In genomic region chr18:46418657-46419260, GRCh38 we compare ENCODE assay signal across 13 cellular contexts.
DNase-seq lines count a peak whose midpoint lies in the region; ATAC-seq, FAIRE-seq and TF ChIP-seq lines count a peak whose summit lies in the region.
"Had no signal": no experiment of that assay in that cellular context is flagged by ENCODE, and none has a peak within 500 bp of the region (broad histone marks: within the 10 kb centered on the region; RNA-seq: fewer than 3 reads in every experiment).

No MANE protein-coding gene starts in this region.

- FAIRE-seq in astrocyte (lab: Jason Lieb, UNC): no peak

- H3K4me1 Mint-ChIP-seq in astrocyte (ENCODE audit: low read depth, unreplicated experiment): peaks cover 8% of the 10 kb centered on the region

- DNase-seq in DND-41 (no peak), astrocyte (ENCODE audit: low read depth) (peak; percentile 27), left ventricle myocardium inferior (peak; percentile 69), NCI-H2227 (lab: John Stamatoyannopoulos, UW; ENCODE audit: unreplicated experiment) (no peak), iPS-NIHi7 (ENCODE audit: extremely low spot score) (no peak)
- DNase-seq: activated CD4-positive, alpha-beta T cell treated with anti-CD3 and anti-CD28 coated beads, Interleukin-2, amount 10 ng/mL, durations not matched to agents 24 days and 14 days; activated T-cell treated with anti-CD3 and anti-CD28 coated beads, Interleukin-2, amount 50 U/mL, for 24 hours; NCI-H1105; stimulated activated CD4-positive, alpha-beta T cell treated with anti-CD3 and anti-CD28 coated beads, Interleukin-15, amount 100 ng/mL, for 24 hours had no signal

- no peaks in the 10 kb centered on the region for H3K36me3 ChIP-seq in DND-41 (ENCODE audit: insufficient read depth, low read length)
- no peaks in the 10 kb centered on the region for H3K36me3 ChIP-seq in astrocyte (ENCODE audit: insufficient read depth, low read length)
- no peaks in the 10 kb centered on the region for H3K36me3 ChIP-seq in left ventricle myocardium inferior
- H3K36me3 ChIP-seq in rectal smooth muscle tissue (ENCODE audit: control insufficient read depth, insufficient read depth, low read length): no peaks in the 10 kb centered on the region

- H3K4me1 ChIP-seq in DND-41 (ENCODE audit: insufficient read depth, low read length): peaks cover 16% of the 10 kb centered on the region
- no peaks in the 10 kb centered on the region for H3K4me1 ChIP-seq in astrocyte (ENCODE audit: insufficient read depth, low read length)
- H3K4me1 ChIP-seq in left ventricle myocardium inferior: peaks cover 68% of the 10 kb centered on the region
- peaks cover 12% of the 10 kb centered on the region for H3K4me1 ChIP-seq in rectal smooth muscle tissue (ENCODE audit: control insufficient read depth, insufficient read depth, low read length)

- intact Hi-C loops in left ventricle myocardium inferior (cut with micrococcal nuclease): no loop called here

- H3K79me2 ChIP-seq in DND-41 (ENCODE audit: insufficient read depth, low read length): no peaks in the 10 kb centered on the region
- no peaks in the 10 kb centered on the region for H3K79me2 ChIP-seq in astrocyte (ENCODE audit: insufficient read depth, low read length)

- H3K4me3 ChIP-seq in DND-41 (ENCODE audit: low read depth in 1 of 2, low read length in 2 of 2) (no peak overlapping the region), astrocyte (ENCODE audit: insufficient read depth, low read depth, low read length) (no peak overlapping the region), left ventricle myocardium inferior (peak overlapping the region; percentile 31), rectal smooth muscle tissue (ENCODE audit: low read length) (no peak overlapping the region)
- H3K4me3 ChIP-seq: coronary artery had no signal

- H3K9me3 ChIP-seq in DND-41 (ENCODE audit: insufficient read depth, low read length, severe bottlenecking): no peaks in the 10 kb centered on the region
- no peaks in the 10 kb centered on the region for H3K9me3 ChIP-seq in astrocyte (ENCODE audit: insufficient read depth, low read depth, low read length)
- H3K9me3 ChIP-seq in left ventricle myocardium inferior (replicated peaks): no peaks in the 10 kb centered on the region

- peaks cover 45% of the 10 kb centered on the region for H3K27me3 Mint-ChIP-seq in astrocyte (ENCODE audit: low read depth, unreplicated experiment)
- H3K27me3 Mint-ChIP-seq: activated CD4-positive, alpha-beta T cell treated with anti-CD3 and anti-CD28 coated beads, Interleukin-2, amount 10 ng/mL, durations not matched to agents 24 days and 14 days; activated T-cell treated with anti-CD3 and anti-CD28 coated beads, Interleukin-2, amount 50 U/mL, for 24 hours had no signal

- H2AFZ ChIP-seq in DND-41 (ENCODE audit: low read depth, low read length) (no peak overlapping the region), astrocyte (ENCODE audit: low read depth, low read length) (no peak overlapping the region)

- no peak overlapping the region for H3K9ac ChIP-seq in DND-41 (ENCODE audit: low read depth, low read length)
- H3K9ac ChIP-seq in astrocyte (ENCODE audit: low read length): no peak overlapping the region
- no peak overlapping the region for H3K9ac ChIP-seq in rectal smooth muscle tissue (ENCODE audit: low read length)

- no peak for TF ChIP-seq CTCF in DND-41 (IDR thresholded peaks at IDR 0.05; ENCODE audit: borderline replicate concordance, extremely low read depth, low read length, poor library complexity, severe bottlenecking)
- no peak for TF ChIP-seq CTCF in astrocyte (IDR thresholded peaks at IDR 0.05; ENCODE audit: insufficient read depth, low read depth, low read length)
- no peak for TF ChIP-seq CTCF in left ventricle myocardium inferior (IDR thresholded peaks at IDR 0.05; ENCODE audit: borderline replicate concordance)

- no peak overlapping the region for H3K27ac Mint-ChIP-seq in astrocyte (ENCODE audit: unreplicated experiment)
- H3K27ac Mint-ChIP-seq: activated CD4-positive, alpha-beta T cell treated with anti-CD3 and anti-CD28 coated beads, Interleukin-2, amount 10 ng/mL, durations not matched to agents 24 days and 14 days; activated T-cell treated with anti-CD3 and anti-CD28 coated beads, Interleukin-2, amount 50 U/mL, for 24 hours had no signal

- H3K4me3 Mint-ChIP-seq in astrocyte (ENCODE audit: unreplicated experiment): no peak overlapping the region
- H3K4me3 Mint-ChIP-seq: activated CD4-positive, alpha-beta T cell treated with anti-CD3 and anti-CD28 coated beads, Interleukin-2, amount 10 ng/mL, durations not matched to agents 24 days and 14 days; activated T-cell treated with anti-CD3 and anti-CD28 coated beads, Interleukin-2, amount 50 U/mL, for 24 hours had no signal

- no peaks in the 10 kb centered on the region for H3K9me3 Mint-ChIP-seq in astrocyte (ENCODE audit: unreplicated experiment)
- H3K9me3 Mint-ChIP-seq: activated CD4-positive, alpha-beta T cell treated with anti-CD3 and anti-CD28 coated beads, Interleukin-2, amount 10 ng/mL, durations not matched to agents 24 days and 14 days; activated T-cell treated with anti-CD3 and anti-CD28 coated beads, Interleukin-2, amount 50 U/mL, for 24 hours had no signal

- no peaks in the 10 kb centered on the region for H3K36me3 Mint-ChIP-seq in astrocyte (ENCODE audit: low read depth, unreplicated experiment)

- ATAC-seq in DND-41 (ENCODE audit: insufficient read depth, low read depth): no peak; the same call in 2 of the 3 replicates
- ATAC-seq in HG02588 (IDR thresholded peaks at IDR 0.05; ENCODE audit: unreplicated experiment): no peak
- no peak for ATAC-seq in HG02623 (IDR thresholded peaks at IDR 0.05; ENCODE audit: unreplicated experiment)

- H3K27ac ChIP-seq in DND-41 (ENCODE audit: low read length) (peak overlapping the region; percentile 30), astrocyte (ENCODE audit: low read depth, low read length) (no peak overlapping the region), left ventricle myocardium inferior (replicated peaks) (peak overlapping the region; percentile 87), rectal smooth muscle tissue (ENCODE audit: low read depth, low read length) (peak overlapping the region; percentile 56)
- H3K27ac ChIP-seq: coronary artery had no signal

- H3K4me2 ChIP-seq in DND-41 (ENCODE audit: insufficient read depth, low read length) (peak overlapping the region; percentile 1; the same call in 1 of the 2 replicates), astrocyte (ENCODE audit: low read length) (no peak overlapping the region)

- H4K20me1 ChIP-seq in DND-41 (ENCODE audit: insufficient read depth, low read length): peaks cover 9% of the 10 kb centered on the region; the same call in 1 of the 2 replicates
- no peaks in the 10 kb centered on the region for H4K20me1 ChIP-seq in astrocyte (ENCODE audit: insufficient read depth, low read length)

- H3K27me3 ChIP-seq in DND-41 (ENCODE audit: insufficient read depth, low read length, poor library complexity) (no peaks in the 10 kb centered on the region), astrocyte (ENCODE audit: insufficient read depth, low read length) (no peaks in the 10 kb centered on the region), left ventricle myocardium inferior (ENCODE audit: low read depth) (no peaks in the 10 kb centered on the region), rectal smooth muscle tissue (ENCODE audit: control insufficient read depth, insufficient read depth, low read length) (no peaks in the 10 kb centered on the region)

Comparison
In these comparisons a context has a peak if more than half of its experiments do, and no peak if none do; other contexts are left out.
1. DNase-seq: peak in astrocyte (single experiment) and left ventricle myocardium inferior (single experiment); none in DND-41 (single experiment), NCI-H2227 (single experiment) and iPS-NIHi7 (single experiment).